ENCODE assay signal across 16 cellular contexts in genomic region chr16:66895697-66895995, GRCh38. TPM values are rescaled to one million over a fixed set of nuclear protein-coding genes. Genes with fewer than 3 reads are reported as not detected.
A peak's percentile ranks its signal among the peaks of the same experiment; 100 is the strongest.
DNase-seq lines count a peak whose midpoint lies in the region; ATAC-seq and TF ChIP-seq lines count a peak whose summit lies in the region.
"Had no signal": no experiment of that assay in that cellular context is flagged by ENCODE, and none has a peak within 500 bp of the region (broad histone marks: within the 10 kb centered on the region; RNA-seq: fewer than 3 reads in every experiment).

No MANE protein-coding gene starts in this region.

- TF ChIP-seq EP300 in transverse colon (IDR thresholded peaks at IDR 0.05; ENCODE audit: low read depth) = no peak

- H3K4me1 ChIP-seq in cardiac muscle cell (ENCODE audit: low read depth) (peaks cover 32% of the 10 kb centered on the region), heart right ventricle (peaks cover 12 to 45% (median 27%) of the 10 kb centered on the region in 9 donors), esophagus (ENCODE audit: control insufficient read depth in 2 of 2, insufficient read depth in 2 of 2, low read length in 1 of 2) (peaks cover 14 to 18% of the 10 kb centered on the region in 2 donors), transverse colon (peaks cover 19 to 50% (median 36%) of the 10 kb centered on the region in 4 donors)

- ATAC-seq in heart right ventricle (no peak), GM19397 (IDR thresholded peaks at IDR 0.05; ENCODE audit: unreplicated experiment) (no peak)

- H3K4me3 ChIP-seq in cardiac muscle cell = no peak overlapping the region
- H3K4me3 ChIP-seq in heart right ventricle = no peak overlapping the region
- H3K4me3 ChIP-seq in esophagus (ENCODE audit: low read depth in 1 of 2, low read length in 2 of 2) = no peak overlapping the region
- H3K4me3 ChIP-seq in transverse colon = no peak overlapping the region
- H3K4me3 ChIP-seq: upper lobe of left lung had no signal

- DNase-seq in cardiac muscle cell (ENCODE audit: low read depth in 1 of 2, low spot score in 1 of 2) = no peak
- no peak for DNase-seq in heart right ventricle
- DNase-seq in transverse colon = no peak
- no peak for DNase-seq in DMS53 treated with DMSO at 0.1 percent for 48 hours (lab: John Stamatoyannopoulos, UW; ENCODE audit: unreplicated experiment)
- DNase-seq: NCI-H2029 treated with DMSO at 0.1 percent for 48 hours, SIG-M5 had no signal

- 63 to 68% methylated on average over 5 of the region's 5 CpGs for whole genome bisulfite sequencing in heart right ventricle, 2 donors
- 86 to 88% methylated on average over 5 of the region's 5 CpGs for WGBS in esophagus, 2 donors
- 86 to 90% methylated on average over 5 of the region's 5 CpGs for WGBS in transverse colon (ENCODE audit: low coverage in 1 of 2), 2 donors

- peak overlapping the region; percentile 1 for H3K27ac ChIP-seq in cardiac muscle cell
- peak overlapping the region in 4 of 10 donors; percentile 29 to 61 (median 48) for H3K27ac ChIP-seq in heart right ventricle
- peak overlapping the region; percentile 52 to 92 for H3K27ac ChIP-seq in esophagus (ENCODE audit: low read depth in 2 of 2, low read length in 1 of 2)
- H3K27ac ChIP-seq in transverse colon = peak overlapping the region; percentile 74 to 80 (median 76)
- H3K27ac ChIP-seq: upper lobe of left lung had no signal

- intact Hi-C loops in heart right ventricle (cut with DNase I) (loop anchor here in 6 of 10 donors (2.0 to 10.0 kb wide), 4 partner anchors 37 to 59 kb away; partner anchors contain the start of gene CIAO2B (in 3 of the 6)), transverse colon (cut with DNase I; ENCODE audit: low total_unique reads) (loop anchor here (2.0 kb wide), 1 partner anchor 33 kb away; no protein-coding TSS in a partner anchor)

- TF ChIP-seq CTCF in cardiac muscle cell (IDR thresholded peaks at IDR 0.05; ENCODE audit: low read depth, low read length) = no peak
- no peak for TF ChIP-seq CTCF in heart right ventricle (IDR thresholded peaks at IDR 0.05)
- no peak for TF ChIP-seq CTCF in transverse colon (IDR thresholded peaks at IDR 0.05)

- H3K36me3 ChIP-seq in cardiac muscle cell = no peaks in the 10 kb centered on the region
- H3K36me3 ChIP-seq in heart right ventricle = peaks cover 0 to 7% (median 0%) of the 10 kb centered on the region in 9 donors
- no peaks in the 10 kb centered on the region for H3K36me3 ChIP-seq in esophagus (ENCODE audit: control insufficient read depth in 2 of 2, insufficient read depth in 2 of 2, low read length in 1 of 2)
- no peaks in the 10 kb centered on the region for H3K36me3 ChIP-seq in transverse colon

- in situ Hi-C loops in transverse colon (cut with MboI; ENCODE audit: low pct_ligation_motif_present in 1 of 4, low pct_unique_long_range_greater_than_20kb in 1 of 4, low sequenced_read_pairs in 3 of 4) = no loop called here

- TF ChIP-seq POLR2A in transverse colon (IDR thresholded peaks at IDR 0.05) = no peak

- no peaks in the 10 kb centered on the region for H3K27me3 ChIP-seq in cardiac muscle cell
- no peaks in the 10 kb centered on the region for H3K27me3 ChIP-seq in heart right ventricle
- H3K27me3 ChIP-seq in esophagus (ENCODE audit: control insufficient read depth in 1 of 2, insufficient read depth in 2 of 2, low read length in 2 of 2) = no peaks in the 10 kb centered on the region
- no peaks in the 10 kb centered on the region for H3K27me3 ChIP-seq in transverse colon
- H3K27me3 ChIP-seq: upper lobe of left lung had no signal

- H3K9me3 ChIP-seq in cardiac muscle cell (ENCODE audit: low read depth) (no peaks in the 10 kb centered on the region), heart right ventricle (no peaks in the 10 kb centered on the region), esophagus (ENCODE audit: control insufficient read depth in 2 of 2, insufficient read depth in 1 of 2, low read depth in 1 of 2, low read length in 1 of 2) (no peaks in the 10 kb centered on the region), transverse colon (no peaks in the 10 kb centered on the region)
- H3K9me3 ChIP-seq: upper lobe of left lung had no signal

RNA-seq across cellular contexts. Expression of gene PDP2, which starts 15.3 kb away (rescaled TPM):
- total RNA-seq in cardiac muscle cell = 6.0 and 19.4 TPM in 2 replicates
- polyA plus RNA-seq in cardiac muscle cell = 4.1 and 7.4 TPM in 2 replicates
- 1 to 10 TPM; 2.9 to 5.7 (median 3.8) TPM for total RNA-seq in heart right ventricle
- 1 to 10 TPM; 1.2 to 1.4 TPM for polyA plus RNA-seq in heart right ventricle
- polyA plus RNA-seq in esophagus = 1 to 10 TPM; 2.3 to 2.5 TPM
- 10 to 100 TPM in 2 of 4 donors, 1 to 10 TPM in 2; 4.9 to 36.2 (median 11.5) TPM for total RNA-seq in transverse colon

RNA-seq across cellular contexts. Expression of gene CDH16, which starts 23.0 kb away (rescaled TPM):
- total RNA-seq in cardiac muscle cell (0.07 and 4.4 TPM in 2 replicates), heart right ventricle (under 1 TPM in 3 of 10 donors, not detected in 7; 0.25 to 0.47 (median 0.47) TPM), transverse colon (1 to 10 TPM in 2 of 4 donors, under 1 TPM in 1, not detected in 1; 0.20 to 2.4 (median 1.8) TPM)
- polyA plus RNA-seq in cardiac muscle cell (not detected in 2 replicates), heart right ventricle (under 1 TPM; 0.15 to 0.59 TPM), esophagus (1 to 10 TPM; 6.1 to 6.5 TPM)
- total RNA-seq: activated CD8-positive, alpha-beta T cell treated with anti-CD3 and anti-CD28 coated beads for 36 hours; activated naive CD8-positive, alpha-beta T cell treated with anti-CD3 and anti-CD28 coated beads, Interleukin-2, amount 10 ng/mL, durations not matched to agents 7 days and 5 days; activated T-cell treated with anti-CD3 and anti-CD28 coated beads, Interleukin-2, amount 50 U/mL, for 72 hours; mesothelial cell of epicardium; WTC11 had no signal
- polyA plus RNA-seq: BJ, IgD-negative memory B cell had no signal

RNA-seq across cellular contexts. Expression of gene RRAD, which starts 29.7 kb away (rescaled TPM):
- total RNA-seq in cardiac muscle cell (51.6 and 246 TPM in 2 replicates), heart right ventricle (1,000 to 10,000 TPM in 1 of 10 donors, 100 to 1,000 TPM in 5, 10 to 100 TPM in 4; 48.4 to 1,227 (median 105) TPM), transverse colon (10 to 100 TPM in 1 of 4 donors, 1 to 10 TPM in 2, not detected in 1; 3.5 to 15.3 (median 4.2) TPM)
- polyA plus RNA-seq in cardiac muscle cell (73.8 and 318 TPM in 2 replicates), heart right ventricle (100 to 1,000 TPM; 176 to 435 TPM), esophagus (100 to 1,000 TPM in 1 of 2 donors, 10 to 100 TPM in 1; 93.6 to 125 TPM)
- polyA plus RNA-seq: IgD-negative memory B cell had no signal

RNA-seq across cellular contexts. Expression of gene CIAO2B, which starts 38.6 kb away (rescaled TPM):
- total RNA-seq in cardiac muscle cell = 151 and 184 TPM in 2 replicates
- 194 and 242 TPM in 2 replicates for polyA plus RNA-seq in cardiac muscle cell
- total RNA-seq in heart right ventricle = 100 to 1,000 TPM; 103 to 196 (median 111) TPM
- polyA plus RNA-seq in heart right ventricle = 100 to 1,000 TPM; 189 to 743 TPM
- 100 to 1,000 TPM; 139 to 266 TPM for polyA plus RNA-seq in esophagus
- total RNA-seq in transverse colon = 10 to 100 TPM; 15.3 to 93.8 (median 51.6) TPM

RNA-seq across cellular contexts. Expression of gene CES2, which starts 39.7 kb away (rescaled TPM):
- total RNA-seq in cardiac muscle cell = 67.9 and 84.2 TPM in 2 replicates
- polyA plus RNA-seq in cardiac muscle cell = 69.1 and 94.3 TPM in 2 replicates
- 100 to 1,000 TPM in 3 of 10 donors, 10 to 100 TPM in 7; 56.1 to 194 (median 81.5) TPM for total RNA-seq in heart right ventricle
- polyA plus RNA-seq in heart right ventricle = 100 to 1,000 TPM in 1 of 2 donors, 10 to 100 TPM in 1; 25.1 to 145 TPM
- polyA plus RNA-seq in esophagus = 100 to 1,000 TPM; 120 to 128 TPM
- total RNA-seq in transverse colon = 1,000 to 10,000 TPM in 2 of 4 donors, 100 to 1,000 TPM in 2; 462 to 1,338 (median 921) TPM
